Comparison of ENCODE assay signal across 1 cellular context in genomic region chr5:5135957-5136676, GRCh38.
A peak's percentile ranks its signal among the peaks of the same experiment; 100 is the strongest.
TF ChIP-seq lines count a peak whose summit lies in the region.

No MANE protein-coding gene starts in this region.

TF ChIP-seq in GM12878, 131 proteins besides CTCF, POLR2A, EP300 and RAD21 (continued from another document):
- TF ChIP-seq ZBTB40 (IDR thresholded peaks at IDR 0.05; ENCODE audit: borderline replicate concordance) = 0 out of 2 replicates have a peak, but pooled peaks have one; percentile 19
TF ChIP-seq in GM12878: peak in this region for 1.
